Comparison of ENCODE assay signal across 8 cellular contexts in genomic region chr19:52923782-52924593, GRCh38. TPM values are rescaled to one million over a fixed set of nuclear protein-coding genes. Genes with fewer than 3 reads are reported as not detected.
DNase-seq lines count a peak whose midpoint lies in the region; ATAC-seq and TF ChIP-seq lines count a peak whose summit lies in the region.

No MANE protein-coding gene starts in this region.

- H3K27ac ChIP-seq in AG04450 (ENCODE audit: low read depth, low read length) (no peak overlapping the region), heart right ventricle (peak overlapping the region in 9 of 10 donors; percentile 14 to 90 (median 79))

- CTCF ChIA-PET in AG04450 (lab: Charles Lee) = no interaction called here
- CTCF ChIA-PET in activated CD4-positive, alpha-beta memory T cell treated with anti-CD3 and anti-CD28 coated beads, Interleukin-2, amount 10 ng/mL, durations not matched to agents 7 days and 5 days (lab: Charles Lee) = no interaction called here

- peak overlapping the region; percentile 95 for H3K27ac Mint-ChIP-seq in HFFc6
- H3K27ac Mint-ChIP-seq in activated CD4-positive, alpha-beta memory T cell treated with anti-CD3 and anti-CD28 coated beads, Interleukin-2, amount 10 ng/mL, durations not matched to agents 7 days and 5 days = no peak overlapping the region

- no peak for DNase-seq in AG04450 (ENCODE audit: low read depth, low spot score)
- no peak for DNase-seq in HFFc6
- DNase-seq in activated CD4-positive, alpha-beta memory T cell treated with anti-CD3 and anti-CD28 coated beads, Interleukin-2, amount 10 ng/mL, durations not matched to agents 7 days and 5 days = no peak
- DNase-seq in heart right ventricle = peak; percentile 45 to 63
- DNase-seq in putamen (ENCODE audit: low spot score) = peak; percentile 8
- no peak for DNase-seq in AG08395 (ENCODE audit: low spot score)
- no peak for DNase-seq in activated CD8-positive, alpha-beta memory T cell treated with anti-CD3 and anti-CD28 coated beads, Interleukin-2, amount 50 U/mL, for 48 hours

- H3K9me3 ChIP-seq in AG04450 (ENCODE audit: control insufficient read depth, insufficient read depth, low read length) (peaks cover 3% of the 10 kb centered on the region; the same call in 1 of the 2 replicates), heart right ventricle (no peaks in the 10 kb centered on the region)

- H3K36me3 Mint-ChIP-seq in HFFc6 (ENCODE audit: low read depth) = peaks cover 27% of the 10 kb centered on the region
- peaks cover 49% of the 10 kb centered on the region for H3K36me3 Mint-ChIP-seq in activated CD4-positive, alpha-beta memory T cell treated with anti-CD3 and anti-CD28 coated beads, Interleukin-2, amount 10 ng/mL, durations not matched to agents 7 days and 5 days (ENCODE audit: low read depth)

- WGBS in heart right ventricle, 2 donors = 37 to 49% methylated on average over 18 of the region's 18 CpGs

- H3K27me3 Mint-ChIP-seq in HFFc6 (ENCODE audit: insufficient read depth) = no peaks in the 10 kb centered on the region; the same call in none of the 2 replicates
- no peaks in the 10 kb centered on the region for H3K27me3 Mint-ChIP-seq in activated CD4-positive, alpha-beta memory T cell treated with anti-CD3 and anti-CD28 coated beads, Interleukin-2, amount 10 ng/mL, durations not matched to agents 7 days and 5 days

- intact Hi-C loops in heart right ventricle (cut with DNase I) = loop anchor here in 1 of 10 donors (2.0 kb wide), 1 partner anchor 19 kb away; no protein-coding TSS in a partner anchor

- no peaks in the 10 kb centered on the region for H3K27me3 ChIP-seq in AG04450 (ENCODE audit: control insufficient read depth, insufficient read depth, low read length)
- H3K27me3 ChIP-seq in heart right ventricle = no peaks in the 10 kb centered on the region

- TF ChIP-seq CTCF in AG04450 (IDR thresholded peaks at IDR 0.05; ENCODE audit: low read depth, low read length) (no peak), HFFc6 (IDR thresholded peaks at IDR 0.05) (no peak), heart right ventricle (IDR thresholded peaks at IDR 0.05) (no peak)

- H3K4me3 ChIP-seq in AG04450 (ENCODE audit: low read depth, low read length) = peak overlapping the region; percentile 75
- H3K4me3 ChIP-seq in heart right ventricle = peak overlapping the region; percentile 54 to 89 (median 75)

- peak overlapping the region; percentile 90 for H3K4me3 Mint-ChIP-seq in HFFc6
- peak overlapping the region; percentile 91 for H3K4me3 Mint-ChIP-seq in activated CD4-positive, alpha-beta memory T cell treated with anti-CD3 and anti-CD28 coated beads, Interleukin-2, amount 10 ng/mL, durations not matched to agents 7 days and 5 days

- peaks cover 0 to 23% (median 13%) of the 10 kb centered on the region in 9 donors for H3K4me1 ChIP-seq in heart right ventricle

- H3K4me1 Mint-ChIP-seq in HFFc6 (ENCODE audit: low read depth) = peaks cover 41% of the 10 kb centered on the region
- H3K4me1 Mint-ChIP-seq in activated CD4-positive, alpha-beta memory T cell treated with anti-CD3 and anti-CD28 coated beads, Interleukin-2, amount 10 ng/mL, durations not matched to agents 7 days and 5 days = peaks cover 31% of the 10 kb centered on the region

- no peaks in the 10 kb centered on the region for H3K9me3 Mint-ChIP-seq in HFFc6
- H3K9me3 Mint-ChIP-seq in activated CD4-positive, alpha-beta memory T cell treated with anti-CD3 and anti-CD28 coated beads, Interleukin-2, amount 10 ng/mL, durations not matched to agents 7 days and 5 days = peaks cover 23% of the 10 kb centered on the region

- H3K36me3 ChIP-seq in heart right ventricle = peaks cover 0 to 14% (median 5%) of the 10 kb centered on the region in 9 donors

- ATAC-seq in heart right ventricle (peak; percentile 49 to 82 (median 66)), HG02973 (IDR thresholded peaks at IDR 0.05; ENCODE audit: unreplicated experiment) (no peak)

- POLR2A ChIA-PET in AG04450 (lab: Yijun Ruan, JAX) = no interaction called here
- POLR2A ChIA-PET in activated CD4-positive, alpha-beta memory T cell treated with anti-CD3 and anti-CD28 coated beads, Interleukin-2, amount 10 ng/mL, durations not matched to agents 7 days and 5 days (lab: Charles Lee) = no interaction called here

RNA-seq across cellular contexts. Expression of gene ZNF888, which starts 0.8 kb away (rescaled TPM):
- 1.9 and 2.2 TPM in 2 replicates for polyA plus RNA-seq in AG04450 (2011; rRNA removed)
- 3.0 and 5.7 TPM in 2 replicates for polyA minus RNA-seq in AG04450 (2011; rRNA and poly(A)+ RNA removed)
- total RNA-seq in HFFc6 (2021; fragmentation: NEBNext Ultra II Directional; extraction: Animal tissue kit (Norgen Biotek cat#: 25700)) = 1 to 10 TPM; 2.2 to 3.1 (median 2.8) TPM
- 1 to 10 TPM; 5.9 to 6.9 TPM for total RNA-seq in activated CD4-positive, alpha-beta memory T cell treated with anti-CD3 and anti-CD28 coated beads, Interleukin-2, amount 10 ng/mL, durations not matched to agents 7 days and 5 days
- 1 to 10 TPM in 9 of 10 donors, under 1 TPM in 1; 0.76 to 2.3 (median 1.4) TPM for total RNA-seq in heart right ventricle
- polyA plus RNA-seq in heart right ventricle = 1 to 10 TPM in 1 of 2 donors, under 1 TPM in 1; 0.70 to 1.6 TPM

RNA-seq across cellular contexts. Expression of gene ZNF320, which starts 26.6 kb away (rescaled TPM):
- polyA plus RNA-seq in AG04450 (2011; rRNA removed) (7.7 and 8.3 TPM in 2 replicates), heart right ventricle (10 to 100 TPM in 1 of 2 donors, 1 to 10 TPM in 1; 2.7 to 10.0 TPM)
- 9.6 and 10.3 TPM in 2 replicates for polyA minus RNA-seq in AG04450 (2011; rRNA and poly(A)+ RNA removed)
- total RNA-seq in HFFc6 (2021; fragmentation: NEBNext Ultra II Directional; extraction: Animal tissue kit (Norgen Biotek cat#: 25700)) = 1 to 10 TPM; 4.7 to 7.3 (median 5.4) TPM
- total RNA-seq in activated CD4-positive, alpha-beta memory T cell treated with anti-CD3 and anti-CD28 coated beads, Interleukin-2, amount 10 ng/mL, durations not matched to agents 7 days and 5 days = 1 to 10 TPM; 4.0 to 4.1 TPM
- total RNA-seq in heart right ventricle = 10 to 100 TPM in 1 of 10 donors, 1 to 10 TPM in 9; 6.3 to 16.3 (median 7.6) TPM

RNA-seq across cellular contexts. Expression of gene ZNF816, which starts 38.7 kb away (rescaled TPM):
- polyA plus RNA-seq in AG04450 (2011; rRNA removed) (4.7 and 6.3 TPM in 2 replicates), heart right ventricle (1 to 10 TPM; 1.6 to 1.9 TPM)
- polyA minus RNA-seq in AG04450 (2011; rRNA and poly(A)+ RNA removed) = 4.4 and 8.6 TPM in 2 replicates
- 1 to 10 TPM; 2.5 to 3.1 (median 2.9) TPM for total RNA-seq in HFFc6 (2021; fragmentation: NEBNext Ultra II Directional; extraction: Animal tissue kit (Norgen Biotek cat#: 25700))
- total RNA-seq in activated CD4-positive, alpha-beta memory T cell treated with anti-CD3 and anti-CD28 coated beads, Interleukin-2, amount 10 ng/mL, durations not matched to agents 7 days and 5 days = 10 to 100 TPM; 11.8 to 14.9 TPM
- 10 to 100 TPM in 1 of 10 donors, 1 to 10 TPM in 9; 3.8 to 11.8 (median 5.6) TPM for total RNA-seq in heart right ventricle

Comparison
In these comparisons a context has a peak if more than half of its experiments do, and no peak if none do; other contexts are left out.
1. DNase-seq: peak in heart right ventricle (2 of 2) and putamen (single experiment); none in AG04450 (single experiment), HFFc6 (single experiment), activated CD4-positive, alpha-beta memory T cell treated with anti-CD3 and anti-CD28 coated beads, Interleukin-2, amount 10 ng/mL, durations not matched to agents 7 days and 5 days (single experiment), AG08395 (single experiment) and activated CD8-positive, alpha-beta memory T cell treated with anti-CD3 and anti-CD28 coated beads, Interleukin-2, amount 50 U/mL, for 48 hours (single experiment).